1 cellular context compared by ENCODE assay signal in the genomic region with DNA sequence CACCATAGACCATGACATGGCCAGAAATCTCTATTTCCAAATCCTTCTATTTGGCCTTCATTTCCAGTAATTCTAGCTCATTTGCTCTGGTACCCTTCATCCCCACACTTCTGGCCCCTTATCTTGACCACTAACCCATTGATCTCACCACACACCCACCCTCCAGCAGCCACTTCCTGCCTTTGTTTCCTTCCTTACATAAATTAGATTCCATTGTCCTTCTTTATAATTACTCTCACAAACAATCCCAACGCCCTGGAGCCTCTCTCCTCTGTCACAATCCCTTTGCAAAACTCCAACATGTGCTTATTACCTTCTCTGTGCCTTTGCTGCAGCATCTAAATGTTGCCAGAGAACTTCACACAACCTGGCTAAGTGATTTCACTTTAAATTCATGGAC.
TF ChIP-seq lines count a peak whose summit lies in the region.

No MANE protein-coding gene starts in this region.

TF ChIP-seq in GM23338, 12 proteins besides CTCF, POLR2A, EP300 and RAD21 (continued from another document):
- TF ChIP-seq, protein P1, sequence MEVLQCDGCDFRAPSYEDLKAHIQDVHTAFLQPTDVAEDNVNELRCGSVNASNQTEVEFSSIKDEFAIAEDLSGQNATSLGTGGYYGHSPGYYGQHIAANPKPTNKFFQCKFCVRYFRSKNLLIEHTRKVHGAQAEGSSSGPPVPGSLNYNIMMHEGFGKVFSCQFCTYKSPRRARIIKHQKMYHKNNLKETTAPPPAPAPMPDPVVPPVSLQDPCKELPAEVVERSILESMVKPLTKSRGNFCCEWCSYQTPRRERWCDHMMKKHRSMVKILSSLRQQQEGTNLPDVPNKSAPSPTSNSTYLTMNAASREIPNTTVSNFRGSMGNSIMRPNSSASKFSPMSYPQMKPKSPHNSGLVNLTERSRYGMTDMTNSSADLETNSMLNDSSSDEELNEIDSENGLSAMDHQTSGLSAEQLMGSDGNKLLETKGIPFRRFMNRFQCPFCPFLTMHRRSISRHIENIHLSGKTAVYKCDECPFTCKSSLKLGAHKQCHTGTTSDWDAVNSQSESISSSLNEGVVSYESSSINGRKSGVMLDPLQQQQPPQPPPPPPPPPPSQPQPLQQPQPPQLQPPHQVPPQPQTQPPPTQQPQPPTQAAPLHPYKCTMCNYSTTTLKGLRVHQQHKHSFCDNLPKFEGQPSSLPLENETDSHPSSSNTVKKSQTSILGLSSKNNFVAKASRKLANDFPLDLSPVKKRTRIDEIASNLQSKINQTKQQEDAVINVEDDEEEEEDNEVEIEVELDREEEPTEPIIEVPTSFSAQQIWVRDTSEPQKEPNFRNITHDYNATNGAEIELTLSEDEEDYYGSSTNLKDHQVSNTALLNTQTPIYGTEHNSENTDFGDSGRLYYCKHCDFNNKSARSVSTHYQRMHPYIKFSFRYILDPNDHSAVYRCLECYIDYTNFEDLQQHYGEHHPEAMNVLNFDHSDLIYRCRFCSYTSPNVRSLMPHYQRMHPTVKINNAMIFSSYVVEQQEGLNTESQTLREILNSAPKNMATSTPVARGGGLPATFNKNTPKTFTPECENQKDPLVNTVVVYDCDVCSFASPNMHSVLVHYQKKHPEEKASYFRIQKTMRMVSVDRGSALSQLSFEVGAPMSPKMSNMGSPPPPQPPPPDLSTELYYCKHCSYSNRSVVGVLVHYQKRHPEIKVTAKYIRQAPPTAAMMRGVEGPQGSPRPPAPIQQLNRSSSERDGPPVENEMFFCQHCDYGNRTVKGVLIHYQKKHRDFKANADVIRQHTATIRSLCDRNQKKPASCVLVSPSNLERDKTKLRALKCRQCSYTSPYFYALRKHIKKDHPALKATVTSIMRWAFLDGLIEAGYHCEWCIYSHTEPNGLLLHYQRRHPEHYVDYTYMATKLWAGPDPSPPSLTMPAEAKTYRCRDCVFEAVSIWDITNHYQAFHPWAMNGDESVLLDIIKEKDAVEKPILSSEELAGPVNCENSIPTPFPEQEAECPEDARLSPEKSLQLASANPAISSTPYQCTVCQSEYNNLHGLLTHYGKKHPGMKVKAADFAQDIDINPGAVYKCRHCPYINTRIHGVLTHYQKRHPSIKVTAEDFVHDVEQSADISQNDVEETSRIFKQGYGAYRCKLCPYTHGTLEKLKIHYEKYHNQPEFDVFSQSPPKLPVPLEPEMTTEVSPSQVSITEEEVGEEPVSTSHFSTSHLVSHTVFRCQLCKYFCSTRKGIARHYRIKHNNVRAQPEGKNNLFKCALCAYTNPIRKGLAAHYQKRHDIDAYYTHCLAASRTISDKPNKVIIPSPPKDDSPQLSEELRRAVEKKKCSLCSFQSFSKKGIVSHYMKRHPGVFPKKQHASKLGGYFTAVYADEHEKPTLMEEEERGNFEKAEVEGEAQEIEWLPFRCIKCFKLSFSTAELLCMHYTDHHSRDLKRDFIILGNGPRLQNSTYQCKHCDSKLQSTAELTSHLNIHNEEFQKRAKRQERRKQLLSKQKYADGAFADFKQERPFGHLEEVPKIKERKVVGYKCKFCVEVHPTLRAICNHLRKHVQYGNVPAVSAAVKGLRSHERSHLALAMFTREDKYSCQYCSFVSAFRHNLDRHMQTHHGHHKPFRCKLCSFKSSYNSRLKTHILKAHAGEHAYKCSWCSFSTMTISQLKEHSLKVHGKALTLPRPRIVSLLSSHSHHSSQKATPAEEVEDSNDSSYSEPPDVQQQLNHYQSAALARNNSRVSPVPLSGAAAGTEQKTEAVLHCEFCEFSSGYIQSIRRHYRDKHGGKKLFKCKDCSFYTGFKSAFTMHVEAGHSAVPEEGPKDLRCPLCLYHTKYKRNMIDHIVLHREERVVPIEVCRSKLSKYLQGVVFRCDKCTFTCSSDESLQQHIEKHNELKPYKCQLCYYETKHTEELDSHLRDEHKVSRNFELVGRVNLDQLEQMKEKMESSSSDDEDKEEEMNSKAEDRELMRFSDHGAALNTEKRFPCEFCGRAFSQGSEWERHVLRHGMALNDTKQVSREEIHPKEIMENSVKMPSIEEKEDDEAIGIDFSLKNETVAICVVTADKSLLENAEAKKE (CRISPR knock-in tag; IDR thresholded peaks at IDR 0.05), result no peak
- TF ChIP-seq CREB1 (CRISPR knock-in tag; IDR thresholded peaks at IDR 0.05; ENCODE audit: low read depth), result no peak
- no peak for TF ChIP-seq JUNB (IDR thresholded peaks at IDR 0.05; ENCODE audit: unreplicated experiment)
- no peak for TF ChIP-seq ZNF114 (CRISPR knock-in tag; IDR thresholded peaks at IDR 0.05)
- TF ChIP-seq, protein P2, sequence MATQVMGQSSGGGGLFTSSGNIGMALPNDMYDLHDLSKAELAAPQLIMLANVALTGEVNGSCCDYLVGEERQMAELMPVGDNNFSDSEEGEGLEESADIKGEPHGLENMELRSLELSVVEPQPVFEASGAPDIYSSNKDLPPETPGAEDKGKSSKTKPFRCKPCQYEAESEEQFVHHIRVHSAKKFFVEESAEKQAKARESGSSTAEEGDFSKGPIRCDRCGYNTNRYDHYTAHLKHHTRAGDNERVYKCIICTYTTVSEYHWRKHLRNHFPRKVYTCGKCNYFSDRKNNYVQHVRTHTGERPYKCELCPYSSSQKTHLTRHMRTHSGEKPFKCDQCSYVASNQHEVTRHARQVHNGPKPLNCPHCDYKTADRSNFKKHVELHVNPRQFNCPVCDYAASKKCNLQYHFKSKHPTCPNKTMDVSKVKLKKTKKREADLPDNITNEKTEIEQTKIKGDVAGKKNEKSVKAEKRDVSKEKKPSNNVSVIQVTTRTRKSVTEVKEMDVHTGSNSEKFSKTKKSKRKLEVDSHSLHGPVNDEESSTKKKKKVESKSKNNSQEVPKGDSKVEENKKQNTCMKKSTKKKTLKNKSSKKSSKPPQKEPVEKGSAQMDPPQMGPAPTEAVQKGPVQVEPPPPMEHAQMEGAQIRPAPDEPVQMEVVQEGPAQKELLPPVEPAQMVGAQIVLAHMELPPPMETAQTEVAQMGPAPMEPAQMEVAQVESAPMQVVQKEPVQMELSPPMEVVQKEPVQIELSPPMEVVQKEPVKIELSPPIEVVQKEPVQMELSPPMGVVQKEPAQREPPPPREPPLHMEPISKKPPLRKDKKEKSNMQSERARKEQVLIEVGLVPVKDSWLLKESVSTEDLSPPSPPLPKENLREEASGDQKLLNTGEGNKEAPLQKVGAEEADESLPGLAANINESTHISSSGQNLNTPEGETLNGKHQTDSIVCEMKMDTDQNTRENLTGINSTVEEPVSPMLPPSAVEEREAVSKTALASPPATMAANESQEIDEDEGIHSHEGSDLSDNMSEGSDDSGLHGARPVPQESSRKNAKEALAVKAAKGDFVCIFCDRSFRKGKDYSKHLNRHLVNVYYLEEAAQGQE (IDR thresholded peaks at IDR 0.05; ENCODE audit: unreplicated experiment), result no peak
TF ChIP-seq in GM23338: peak in this region for 0.
